ENCODE assay signal across 13 cellular contexts in the genomic region with DNA sequence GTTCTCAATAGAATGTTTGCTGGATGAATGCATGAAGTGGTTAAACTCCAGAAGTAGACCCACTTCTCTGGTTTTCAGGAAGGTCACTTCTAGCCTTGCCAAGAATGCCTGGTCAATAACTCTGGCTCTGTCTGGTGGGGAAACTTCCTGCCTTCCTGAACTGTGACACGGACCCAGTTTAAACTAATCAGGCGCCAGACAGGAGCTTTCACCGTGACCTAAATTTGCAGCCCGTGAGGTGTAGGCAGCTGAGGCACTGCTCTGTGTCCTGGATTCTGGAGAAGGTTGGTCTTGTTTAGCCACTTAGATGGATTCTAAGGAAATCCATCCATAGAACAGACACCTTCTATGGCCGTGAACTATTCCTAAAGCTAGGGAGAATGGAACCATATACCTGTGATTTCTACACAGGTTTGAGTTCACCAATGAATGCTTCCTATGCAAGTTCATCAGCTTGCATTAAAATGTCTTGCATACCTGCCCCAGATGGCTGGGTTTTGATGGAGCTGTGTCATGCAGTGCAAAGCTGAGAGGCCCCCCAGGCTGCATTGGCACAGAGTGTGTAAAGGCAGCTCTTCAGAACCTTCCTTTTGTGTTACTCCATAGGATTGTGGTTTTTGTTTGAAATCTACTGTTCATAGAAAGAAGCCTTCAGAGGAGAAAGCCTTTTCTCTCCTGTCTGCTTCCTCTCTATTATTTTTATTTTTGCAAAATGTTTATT. TPM values are rescaled to one million over a fixed set of nuclear protein-coding genes. Genes with fewer than 3 reads are reported as not detected.
A peak's percentile ranks its signal among the peaks of the same experiment; 100 is the strongest.
DNase-seq lines count a peak whose midpoint lies in the region; ATAC-seq, FAIRE-seq and TF ChIP-seq lines count a peak whose summit lies in the region.
"Had no signal": no experiment of that assay in that cellular context is flagged by ENCODE, and none has a peak within 500 bp of the region (broad histone marks: within the 10 kb centered on the region; RNA-seq: fewer than 3 reads in every experiment).

No MANE protein-coding gene starts in this region.

- ATAC-seq in HG02870 (IDR thresholded peaks at IDR 0.05; ENCODE audit: unreplicated experiment) (no peak), HG03521 (IDR thresholded peaks at IDR 0.05; ENCODE audit: unreplicated experiment) (no peak)

- no peak for TF ChIP-seq CTCF in MM.1S (IDR thresholded peaks at IDR 0.05; ENCODE audit: low read length)
- TF ChIP-seq CTCF in astrocyte (IDR thresholded peaks at IDR 0.05; ENCODE audit: insufficient read depth, low read depth, low read length), result no peak
- no peak for TF ChIP-seq CTCF in nephron (IDR thresholded peaks at IDR 0.05; ENCODE audit: unreplicated experiment in 3 of 3)

- in situ Hi-C loops in G401 (cut with HindIII; ENCODE audit: low sequenced_read_pairs), result no loop called here

- H3K4me1 Mint-ChIP-seq in astrocyte (ENCODE audit: low read depth, unreplicated experiment), result peaks cover 30% of the 10 kb centered on the region
- peaks cover 31% of the 10 kb centered on the region for H3K4me1 Mint-ChIP-seq in nephron

- H3K9me2 ChIP-seq in MM.1S (replicated peaks; ENCODE audit: insufficient read depth, low read length), result no peaks in the 10 kb centered on the region

- H3K27ac ChIP-seq in MM.1S (ENCODE audit: low read length) (no peak overlapping the region), astrocyte (ENCODE audit: low read depth, low read length) (no peak overlapping the region)
- H3K27ac ChIP-seq: cardiac muscle cell, GM23248, suprapubic skin had no signal

- H3F3A ChIP-seq in MM.1S (ENCODE audit: insufficient read depth, low read length), result peaks cover 39% of the 10 kb centered on the region

- H3K9ac ChIP-seq in MM.1S (ENCODE audit: low read length), result no peak overlapping the region
- H3K9ac ChIP-seq in astrocyte (ENCODE audit: low read length), result no peak overlapping the region
- H3K9ac ChIP-seq: GM23248 had no signal

- H2AFZ ChIP-seq in MM.1S (ENCODE audit: low read length), result no peak overlapping the region
- H2AFZ ChIP-seq in astrocyte (ENCODE audit: low read depth, low read length), result no peak overlapping the region
- H2AFZ ChIP-seq: GM23248 had no signal

- H3K4me1 ChIP-seq in MM.1S (ENCODE audit: low read length) (peaks cover 37% of the 10 kb centered on the region), astrocyte (ENCODE audit: insufficient read depth, low read length) (peaks cover 21% of the 10 kb centered on the region)

- H3K27me3 Mint-ChIP-seq in astrocyte (ENCODE audit: low read depth, unreplicated experiment) (no peaks in the 10 kb centered on the region), nephron (ENCODE audit: low read depth) (peaks cover 9% of the 10 kb centered on the region)

- H3K36me3 Mint-ChIP-seq in astrocyte (ENCODE audit: low read depth, unreplicated experiment), result peaks cover 6% of the 10 kb centered on the region
- no peaks in the 10 kb centered on the region for H3K36me3 Mint-ChIP-seq in nephron (ENCODE audit: low read depth)

- no peak for FAIRE-seq in astrocyte (lab: Jason Lieb, UNC)
- FAIRE-seq: kidney had no signal

- H3K27me3 ChIP-seq in MM.1S (replicated peaks; ENCODE audit: insufficient read depth, low read length) (no peaks in the 10 kb centered on the region), astrocyte (ENCODE audit: insufficient read depth, low read length) (no peaks in the 10 kb centered on the region)
- H3K27me3 ChIP-seq: cardiac muscle cell had no signal

- peak overlapping the region; percentile 28; the same call in 1 of the 2 replicates for H3K4me2 ChIP-seq in MM.1S (ENCODE audit: low read depth, low read length)
- peak overlapping the region; percentile 97 for H3K4me2 ChIP-seq in astrocyte (ENCODE audit: low read length)

- H3K4me3 Mint-ChIP-seq in astrocyte (ENCODE audit: unreplicated experiment) (no peak overlapping the region), nephron (peak overlapping the region in 2 of 3 experiments; percentile 34 to 53)

- H3K4me3 ChIP-seq in MM.1S (ENCODE audit: low read length), result no peak overlapping the region
- no peak overlapping the region for H3K4me3 ChIP-seq in astrocyte (ENCODE audit: insufficient read depth, low read depth, low read length)
- H3K4me3 ChIP-seq: cardiac muscle cell, GM23248, suprapubic skin had no signal

- H4K20me1 ChIP-seq in MM.1S (ENCODE audit: insufficient read depth, low read length) (no peaks in the 10 kb centered on the region), astrocyte (ENCODE audit: insufficient read depth, low read length) (peaks cover 56% of the 10 kb centered on the region)

- no peaks in the 10 kb centered on the region for H3K9me3 Mint-ChIP-seq in astrocyte (ENCODE audit: unreplicated experiment)
- no peaks in the 10 kb centered on the region for H3K9me3 Mint-ChIP-seq in nephron

- peak; percentile 60 for DNase-seq in G401 (ENCODE audit: low spot score)
- no peak for DNase-seq in MM.1S
- no peak for DNase-seq in astrocyte (ENCODE audit: low read depth)
- no peak for DNase-seq in NCI-H524 treated with DMSO at 0.1 percent for 48 hours (lab: John Stamatoyannopoulos, UW)
- DNase-seq: GM23248; kidney; NCI-H446; stimulated activated CD4-positive, alpha-beta T cell treated with anti-CD3 and anti-CD28 coated beads, Interleukin-2, amount 100 ng/mL, for 48 hours had no signal

- H3K27ac Mint-ChIP-seq in astrocyte (ENCODE audit: unreplicated experiment), result no peak overlapping the region
- H3K27ac Mint-ChIP-seq in nephron, result no peak overlapping the region

- peaks cover 89% of the 10 kb centered on the region for H3K79me2 ChIP-seq in MM.1S (ENCODE audit: low read length)
- peaks cover 81% of the 10 kb centered on the region for H3K79me2 ChIP-seq in astrocyte (ENCODE audit: insufficient read depth, low read length)

- no peaks in the 10 kb centered on the region for H3K36me3 ChIP-seq in MM.1S (replicated peaks; ENCODE audit: insufficient read depth, low read length)
- H3K36me3 ChIP-seq in astrocyte (ENCODE audit: insufficient read depth, low read length), result peaks cover 3% of the 10 kb centered on the region
- H3K36me3 ChIP-seq: cardiac muscle cell, suprapubic skin had no signal

- H3K9me3 ChIP-seq in MM.1S (replicated peaks; ENCODE audit: insufficient read depth, low read length) (no peaks in the 10 kb centered on the region), astrocyte (ENCODE audit: insufficient read depth, low read depth, low read length) (no peaks in the 10 kb centered on the region)
- H3K9me3 ChIP-seq: suprapubic skin had no signal

RNA-seq across cellular contexts. Expression of a gene that starts 4.4 kb away (rescaled TPM):
- 9.5 and 12.7 TPM in 2 replicates for total RNA-seq in G401 (2014; rRNA removed; shearing (Covaris generic))
- 30.0 and 30.2 TPM in 2 replicates for total RNA-seq in astrocyte
